ENCODE assay signal across 8 cellular contexts in genomic region chrX:136608295-136608933, GRCh38. TPM values are rescaled to one million over a fixed set of nuclear protein-coding genes. Genes with fewer than 3 reads are reported as not detected.
A peak's percentile ranks its signal among the peaks of the same experiment; 100 is the strongest.
DNase-seq lines count a peak whose midpoint lies in the region; ATAC-seq, FAIRE-seq and TF ChIP-seq lines count a peak whose summit lies in the region.

No MANE protein-coding gene starts in this region.

- peaks cover 0 to 2% (median 0%) of the 10 kb centered on the region in 7 donors for H3K9me3 Mint-ChIP-seq in naive B cell

- H3K36me3 Mint-ChIP-seq in naive B cell, result no peaks in the 10 kb centered on the region

- DNase-seq in D721Med (ENCODE audit: insufficient read length, low spot score), result no peak
- DNase-seq in HT1080 (ENCODE audit: low read depth), result peak; percentile 23
- peak; percentile 18 for DNase-seq in dermis blood vessel endothelial cell
- peak; percentile 29 for DNase-seq in naive B cell
- no peak for DNase-seq in OCI-M2 (lab: John Stamatoyannopoulos, UW; ENCODE audit: unreplicated experiment)
- DNase-seq in AG08395 (ENCODE audit: low spot score), result no peak

- H3K4me1 Mint-ChIP-seq in naive B cell, result peaks cover 0 to 2% (median 0%) of the 10 kb centered on the region in 3 donors

- TF ChIP-seq CTCF in D721Med (IDR thresholded peaks at IDR 0.05; ENCODE audit: insufficient read depth, missing control alignments) (peak; percentile 37), VCaP (conservative IDR thresholded peaks at IDR 0.05) (peak; percentile 49)

- peak; percentile 35 to 52 for ATAC-seq in naive B cell (ENCODE audit: low read depth in 2 of 2)
- no peak for ATAC-seq in HG02938 (IDR thresholded peaks at IDR 0.05; ENCODE audit: unreplicated experiment)

- no peak overlapping the region for H3K27ac Mint-ChIP-seq in naive B cell

- no peak overlapping the region for H3K27ac ChIP-seq in VCaP

- peaks cover 0 to 8% (median 0%) of the 10 kb centered on the region in 3 donors for H3K27me3 Mint-ChIP-seq in naive B cell

- H3K4me3 Mint-ChIP-seq in naive B cell, result no peak overlapping the region

- no peak for FAIRE-seq in D721Med (lab: Jason Lieb, UNC)

RNA-seq across cellular contexts. Expression of gene CD40LG, which starts 39.5 kb away (rescaled TPM):
- total RNA-seq in HT1080 (2014; rRNA removed; shearing (Covaris generic)), result not detected in 2 replicates
- not detected in 2 replicates for polyA plus RNA-seq in HT1080 (2015; cell fraction: cytosol; rRNA removed)
- polyA plus RNA-seq in HT1080 (2015; cell fraction: nucleus; rRNA removed), result not detected in 2 replicates
- not detected in 2 replicates for total RNA-seq in dermis blood vessel endothelial cell
- polyA plus RNA-seq in naive B cell (ENCODE audit: low read depth in 6 of 6), result under 1 TPM in 1 of 6 donors, not detected in 5; 0.32 TPM

Comparison
In these comparisons a context has a peak if more than half of its experiments do, and no peak if none do; other contexts are left out.
1. DNase-seq: peak in HT1080 (single experiment), dermis blood vessel endothelial cell (single experiment) and naive B cell (single experiment); none in D721Med (single experiment), OCI-M2 (single experiment) and AG08395 (single experiment).